ENCODE assay signal across 8 cellular contexts in genomic region chr18:49491534-49491856, GRCh38. TPM values are rescaled to one million over a fixed set of nuclear protein-coding genes. Genes with fewer than 3 reads are reported as not detected.
A peak's percentile ranks its signal among the peaks of the same experiment; 100 is the strongest.
DNase-seq lines count a peak whose midpoint lies in the region; ATAC-seq and TF ChIP-seq lines count a peak whose summit lies in the region.

No MANE protein-coding gene starts in this region.

- H3K27ac ChIP-seq in GM23338 (ENCODE audit: low read depth) (peak overlapping the region; percentile 70), WERI-Rb-1 (peak overlapping the region; percentile 88), right cardiac atrium (ENCODE audit: low read length) (peak overlapping the region; percentile 34), skin epidermis (peak overlapping the region; percentile 27 to 99 (median 95))

- peaks cover 52% of the 10 kb centered on the region for H3K36me3 Mint-ChIP-seq in GM23338 (ENCODE audit: low read depth)

- peaks cover 54% of the 10 kb centered on the region for H3K4me1 Mint-ChIP-seq in GM23338

- peaks cover 17% of the 10 kb centered on the region for H4K20me1 ChIP-seq in GM23338 (replicated peaks; ENCODE audit: insufficient read depth)

- H3K36me3 ChIP-seq in GM23338 (ENCODE audit: insufficient read depth) (peaks cover 36% of the 10 kb centered on the region), WERI-Rb-1 (peaks cover 49% of the 10 kb centered on the region)

- peaks cover 24% of the 10 kb centered on the region for H3K27me3 Mint-ChIP-seq in GM23338 (ENCODE audit: insufficient read depth, low read depth, poor library complexity)

- peak overlapping the region; percentile 87 for H3K4me2 ChIP-seq in GM23338

- no peak for ATAC-seq in GM23338
- no peak for ATAC-seq in right cardiac atrium
- ATAC-seq in GM19351 (IDR thresholded peaks at IDR 0.05; ENCODE audit: unreplicated experiment), result no peak
- no peak for ATAC-seq in omental fat pad (ENCODE audit: low FRiP score)

- H3K27me3 ChIP-seq in GM23338 (ENCODE audit: insufficient read depth) (no peaks in the 10 kb centered on the region), WERI-Rb-1 (ENCODE audit: insufficient read depth, low read depth, severe bottlenecking) (no peaks in the 10 kb centered on the region), right cardiac atrium (ENCODE audit: control insufficient read depth, insufficient read depth) (no peaks in the 10 kb centered on the region)

- no peaks in the 10 kb centered on the region for H3K9me2 ChIP-seq in GM23338 (ENCODE audit: insufficient read depth)

- H3F3A ChIP-seq in GM23338 (replicated peaks; ENCODE audit: low read depth), result peaks cover 45% of the 10 kb centered on the region

- H3K9me3 Mint-ChIP-seq in GM23338, result no peaks in the 10 kb centered on the region

- no peaks in the 10 kb centered on the region for H3K9me3 ChIP-seq in WERI-Rb-1 (ENCODE audit: severe bottlenecking)
- H3K9me3 ChIP-seq in right cardiac atrium (ENCODE audit: control insufficient read depth, low read length), result no peaks in the 10 kb centered on the region

- peak overlapping the region; percentile 64 for H3K4me3 ChIP-seq in GM23338
- H3K4me3 ChIP-seq in WERI-Rb-1 (ENCODE audit: low read depth, low read length), result peak overlapping the region; percentile 87
- H3K4me3 ChIP-seq in right cardiac atrium (ENCODE audit: low read length), result peak overlapping the region; percentile 62
- H3K4me3 ChIP-seq in skin epidermis, result peak overlapping the region; percentile 64 to 97 (median 69)

- DNase-seq in GM23338 (ENCODE audit: low spot score), result no peak
- DNase-seq in WERI-Rb-1, result no peak
- no peak for DNase-seq in right cardiac atrium
- no peak for DNase-seq in omental fat pad (ENCODE audit: low spot score)
- DNase-seq in GM19240 (ENCODE audit: insufficient read length, low spot score), result no peak
- DNase-seq in KG1 (lab: John Stamatoyannopoulos, UW), result no peak

- 24% methylated on average over 7 of the region's 7 CpGs for WGBS in right cardiac atrium

- peak overlapping the region; percentile 99 for H3K27ac Mint-ChIP-seq in GM23338

- peaks cover 27% of the 10 kb centered on the region for H3K79me2 ChIP-seq in GM23338 (replicated peaks; ENCODE audit: insufficient read depth)

- peaks cover 26% of the 10 kb centered on the region for H3K4me1 ChIP-seq in GM23338 (ENCODE audit: insufficient read depth)
- H3K4me1 ChIP-seq in right cardiac atrium (ENCODE audit: control insufficient read depth, insufficient read depth, low read length), result no peaks in the 10 kb centered on the region

- intact Hi-C loops in right cardiac atrium (cut with DNase I), result loop anchor here in 1 of 4 donors (10.0 kb wide), 1 partner anchor 773 kb away; the partner anchor contains the start of gene CFAP53

- TF ChIP-seq CTCF in GM23338 (conservative IDR thresholded peaks at IDR 0.05; ENCODE audit: low read depth in 2 of 2) (no peak), WERI-Rb-1 (IDR thresholded peaks at IDR 0.05; ENCODE audit: low read depth, low read length) (no peak), omental fat pad (IDR thresholded peaks at IDR 0.05) (no peak)

- H3K4me3 Mint-ChIP-seq in GM23338, result peak overlapping the region; percentile 96

- H2AFZ ChIP-seq in GM23338, result no peak overlapping the region

TF ChIP-seq in GM23338, 12 proteins besides CTCF, POLR2A, EP300 and RAD21:
- no peak for TF ChIP-seq ZNF114 (CRISPR knock-in tag; IDR thresholded peaks at IDR 0.05)
- TF ChIP-seq EZH2phosphoT487 (IDR thresholded peaks at IDR 0.05; ENCODE audit: unreplicated experiment), result no peak
- TF ChIP-seq, protein P1, sequence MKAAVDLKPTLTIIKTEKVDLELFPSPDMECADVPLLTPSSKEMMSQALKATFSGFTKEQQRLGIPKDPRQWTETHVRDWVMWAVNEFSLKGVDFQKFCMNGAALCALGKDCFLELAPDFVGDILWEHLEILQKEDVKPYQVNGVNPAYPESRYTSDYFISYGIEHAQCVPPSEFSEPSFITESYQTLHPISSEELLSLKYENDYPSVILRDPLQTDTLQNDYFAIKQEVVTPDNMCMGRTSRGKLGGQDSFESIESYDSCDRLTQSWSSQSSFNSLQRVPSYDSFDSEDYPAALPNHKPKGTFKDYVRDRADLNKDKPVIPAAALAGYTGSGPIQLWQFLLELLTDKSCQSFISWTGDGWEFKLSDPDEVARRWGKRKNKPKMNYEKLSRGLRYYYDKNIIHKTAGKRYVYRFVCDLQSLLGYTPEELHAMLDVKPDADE (IDR thresholded peaks at IDR 0.05), result no peak
- TF ChIP-seq ZNF331 (CRISPR knock-in tag; IDR thresholded peaks at IDR 0.05; ENCODE audit: low read depth), result no peak
- TF ChIP-seq CREB1 (CRISPR knock-in tag; IDR thresholded peaks at IDR 0.05; ENCODE audit: low read depth), result no peak
- no peak for TF ChIP-seq POLR2AphosphoS5 (IDR thresholded peaks at IDR 0.05; ENCODE audit: low read depth)
- TF ChIP-seq NANOG (IDR thresholded peaks at IDR 0.05; ENCODE audit: borderline replicate concordance), result no peak
- TF ChIP-seq JUNB (IDR thresholded peaks at IDR 0.05; ENCODE audit: unreplicated experiment), result no peak
- TF ChIP-seq, protein P2, sequence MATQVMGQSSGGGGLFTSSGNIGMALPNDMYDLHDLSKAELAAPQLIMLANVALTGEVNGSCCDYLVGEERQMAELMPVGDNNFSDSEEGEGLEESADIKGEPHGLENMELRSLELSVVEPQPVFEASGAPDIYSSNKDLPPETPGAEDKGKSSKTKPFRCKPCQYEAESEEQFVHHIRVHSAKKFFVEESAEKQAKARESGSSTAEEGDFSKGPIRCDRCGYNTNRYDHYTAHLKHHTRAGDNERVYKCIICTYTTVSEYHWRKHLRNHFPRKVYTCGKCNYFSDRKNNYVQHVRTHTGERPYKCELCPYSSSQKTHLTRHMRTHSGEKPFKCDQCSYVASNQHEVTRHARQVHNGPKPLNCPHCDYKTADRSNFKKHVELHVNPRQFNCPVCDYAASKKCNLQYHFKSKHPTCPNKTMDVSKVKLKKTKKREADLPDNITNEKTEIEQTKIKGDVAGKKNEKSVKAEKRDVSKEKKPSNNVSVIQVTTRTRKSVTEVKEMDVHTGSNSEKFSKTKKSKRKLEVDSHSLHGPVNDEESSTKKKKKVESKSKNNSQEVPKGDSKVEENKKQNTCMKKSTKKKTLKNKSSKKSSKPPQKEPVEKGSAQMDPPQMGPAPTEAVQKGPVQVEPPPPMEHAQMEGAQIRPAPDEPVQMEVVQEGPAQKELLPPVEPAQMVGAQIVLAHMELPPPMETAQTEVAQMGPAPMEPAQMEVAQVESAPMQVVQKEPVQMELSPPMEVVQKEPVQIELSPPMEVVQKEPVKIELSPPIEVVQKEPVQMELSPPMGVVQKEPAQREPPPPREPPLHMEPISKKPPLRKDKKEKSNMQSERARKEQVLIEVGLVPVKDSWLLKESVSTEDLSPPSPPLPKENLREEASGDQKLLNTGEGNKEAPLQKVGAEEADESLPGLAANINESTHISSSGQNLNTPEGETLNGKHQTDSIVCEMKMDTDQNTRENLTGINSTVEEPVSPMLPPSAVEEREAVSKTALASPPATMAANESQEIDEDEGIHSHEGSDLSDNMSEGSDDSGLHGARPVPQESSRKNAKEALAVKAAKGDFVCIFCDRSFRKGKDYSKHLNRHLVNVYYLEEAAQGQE (IDR thresholded peaks at IDR 0.05; ENCODE audit: unreplicated experiment), result no peak
- no peak for TF ChIP-seq STAT1 (IDR thresholded peaks at IDR 0.05; ENCODE audit: unreplicated experiment)

RNA-seq across cellular contexts. Expression of gene RPL17, which starts 0.8 kb away (rescaled TPM):
- 1,557 and 1,628 TPM in 2 replicates for total RNA-seq in GM23338 (2014; rRNA removed; shearing (Covaris generic))
- 2,501 and 2,645 TPM in 2 replicates for polyA plus RNA-seq in GM23338 (2016; fragmentation: Nextera tagmentation; extraction: Ambion mirVana)
- 1,000 to 10,000 TPM in 2 of 4 donors, 100 to 1,000 TPM in 2; 949 to 1,084 (median 1,011) TPM for total RNA-seq in right cardiac atrium
- 1,230 TPM for polyA plus RNA-seq in right cardiac atrium
- 1,000 to 10,000 TPM; 1,522 to 1,939 (median 1,772) TPM for total RNA-seq in omental fat pad

RNA-seq across cellular contexts. Expression of gene C18orf32, which starts 4.5 kb away (rescaled TPM):
- total RNA-seq in GM23338 (2014; rRNA removed; shearing (Covaris generic)), result 22.4 and 25.3 TPM in 2 replicates
- polyA plus RNA-seq in GM23338 (2016; fragmentation: Nextera tagmentation; extraction: Ambion mirVana), result 72.4 and 82.3 TPM in 2 replicates
- 10 to 100 TPM; 64.7 to 79.6 (median 72.8) TPM for total RNA-seq in right cardiac atrium
- polyA plus RNA-seq in right cardiac atrium, result 120 TPM
- total RNA-seq in omental fat pad, result 10 to 100 TPM; 21.8 to 31.2 (median 25.7) TPM

RNA-seq across cellular contexts. Expression of gene DYM, which starts 31.1 kb away (rescaled TPM):
- total RNA-seq in GM23338 (2014; rRNA removed; shearing (Covaris generic)), result 74.4 and 74.6 TPM in 2 replicates
- 31.0 and 33.9 TPM in 2 replicates for polyA plus RNA-seq in GM23338 (2016; fragmentation: Nextera tagmentation; extraction: Ambion mirVana)
- 10 to 100 TPM; 50.0 to 59.7 (median 50.9) TPM for total RNA-seq in right cardiac atrium
- 13.1 TPM for polyA plus RNA-seq in right cardiac atrium
- 10 to 100 TPM; 43.1 to 84.0 (median 67.9) TPM for total RNA-seq in omental fat pad

Comparison
In these comparisons a context has a peak if more than half of its experiments do, and no peak if none do; other contexts are left out.
1. H3K27ac ChIP-seq: peak in every context shown above with its lines; median percentile 95 in skin epidermis; 88 in WERI-Rb-1; 70 in GM23338; 34 in right cardiac atrium.